Comparison of ENCODE assay signal across 8 cellular contexts in genomic region chr1:211698161-211699026, GRCh38. TPM values are rescaled to one million over a fixed set of nuclear protein-coding genes. Genes with fewer than 3 reads are reported as not detected.
A peak's percentile ranks its signal among the peaks of the same experiment; 100 is the strongest.
DNase-seq lines count a peak whose midpoint lies in the region; ATAC-seq and TF ChIP-seq lines count a peak whose summit lies in the region.

No MANE protein-coding gene starts in this region.

- POLR2A ChIA-PET in Panc1 (lab: Charles Lee), result no interaction called here

- H3K4me1 ChIP-seq in HUES48 (ENCODE audit: control insufficient read depth, insufficient read depth, low read length), result no peaks in the 10 kb centered on the region
- peaks cover 13% of the 10 kb centered on the region for H3K4me1 ChIP-seq in Panc1 (ENCODE audit: control insufficient read depth, insufficient read depth, low read length)
- H3K4me1 ChIP-seq in neuron (ENCODE audit: insufficient read depth, low read length), result no peaks in the 10 kb centered on the region
- peaks cover 0 to 10% (median 3%) of the 10 kb centered on the region in 5 donors for H3K4me1 ChIP-seq in subcutaneous abdominal adipose tissue (ENCODE audit: control insufficient read depth in 5 of 5, insufficient read depth in 5 of 5, low read length in 5 of 5)

- CTCF ChIA-PET in Panc1 (lab: Charles Lee), result interaction anchor here (0.6 to 1.5 kb wide), 13 partner anchors 10 to 758 kb away, joined by 3 to 8 read pairs (median 3); partner anchors contain the start of genes DTL and INTS7

- no peak overlapping the region for H3K4me3 Mint-ChIP-seq in activated T-helper 2 cell treated with anti-CD3 and anti-CD28 coated beads, Interferon-gamma antibody, Interleukin-2, Interleukin-4, amounts not matched to agents 10 μg/mL and 5 μg/mL and 100 μg/mL, durations not matched to agents 14 hours and 24 hours and 36 hours (ENCODE audit: low read depth)

- in situ Hi-C loops in Panc1 (cut with HindIII; ENCODE audit: low pct_unique_long_range_greater_than_20kb, low sequenced_read_pairs), result no loop called here

- peaks cover 7% of the 10 kb centered on the region for H3K27me3 ChIP-seq in HUES48 (ENCODE audit: control insufficient read depth, insufficient read depth, low read length)
- H3K27me3 ChIP-seq in Panc1 (ENCODE audit: control insufficient read depth, insufficient read depth, low read length), result no peaks in the 10 kb centered on the region
- H3K27me3 ChIP-seq in neuron (ENCODE audit: insufficient read depth, low read length), result peaks cover 17% of the 10 kb centered on the region
- H3K27me3 ChIP-seq in subcutaneous abdominal adipose tissue (ENCODE audit: control insufficient read depth in 5 of 5, insufficient read depth in 4 of 5, low read length in 5 of 5), result no peaks in the 10 kb centered on the region

- TF ChIP-seq CTCF in Panc1 (IDR thresholded peaks at IDR 0.05) (peak; percentile 99), fibroblast of villous mesenchyme (IDR thresholded peaks at IDR 0.05; ENCODE audit: insufficient read depth, low read depth, low read length) (peak; percentile 98)

- peaks cover 26% of the 10 kb centered on the region for H3K27me3 Mint-ChIP-seq in activated T-helper 2 cell treated with anti-CD3 and anti-CD28 coated beads, Interferon-gamma antibody, Interleukin-2, Interleukin-4, amounts not matched to agents 10 μg/mL and 5 μg/mL and 100 μg/mL, durations not matched to agents 14 hours and 24 hours and 36 hours (ENCODE audit: low read depth)

- H3K4me3 ChIP-seq in HUES48 (ENCODE audit: low read depth, low read length) (peak overlapping the region; percentile 67), Panc1 (ENCODE audit: low read depth in 2 of 2, low read length in 2 of 2) (peak overlapping the region in 1 of 2 experiments; percentile 37; a peak in 2 of 4 replicates), fibroblast of villous mesenchyme (ENCODE audit: low read depth, low read length) (peak overlapping the region; percentile 18), neuron (ENCODE audit: low read length) (peak overlapping the region; percentile 34), subcutaneous abdominal adipose tissue (ENCODE audit: low read depth in 1 of 5, low read length in 5 of 5) (peak overlapping the region; percentile 41 to 58 (median 53))

- no peaks in the 10 kb centered on the region for H3K36me3 Mint-ChIP-seq in activated T-helper 2 cell treated with anti-CD3 and anti-CD28 coated beads, Interferon-gamma antibody, Interleukin-2, Interleukin-4, amounts not matched to agents 10 μg/mL and 5 μg/mL and 100 μg/mL, durations not matched to agents 14 hours and 24 hours and 36 hours (ENCODE audit: low read depth)

- H3K36me3 ChIP-seq in HUES48 (ENCODE audit: control insufficient read depth, insufficient read depth, low read length) (no peaks in the 10 kb centered on the region), Panc1 (ENCODE audit: control insufficient read depth, insufficient read depth, low read length) (no peaks in the 10 kb centered on the region), neuron (ENCODE audit: insufficient read depth, low read length) (no peaks in the 10 kb centered on the region), subcutaneous abdominal adipose tissue (ENCODE audit: control insufficient read depth in 5 of 5, insufficient read depth in 5 of 5, low read length in 5 of 5) (no peaks in the 10 kb centered on the region)

- DNase-seq in COLO668 (lab: John Stamatoyannopoulos, UW; ENCODE audit: unreplicated experiment) (peak; percentile 89), Panc1 (ENCODE audit: low read depth, low spot score) (peak; percentile 12), fibroblast of villous mesenchyme (ENCODE audit: low read depth) (peak; percentile 56)
- peak; percentile 74 for DNase-seq in activated T-helper 2 cell treated with anti-CD3 and anti-CD28 coated beads, Interferon-gamma antibody, Interleukin-2, Interleukin-4, amounts not matched to agents 10 μg/mL and 5 μg/mL and 100 μg/mL, durations not matched to agents 14 hours and 24 hours and 36 hours (ENCODE audit: low spot score)

- H3K4me1 Mint-ChIP-seq in activated T-helper 2 cell treated with anti-CD3 and anti-CD28 coated beads, Interferon-gamma antibody, Interleukin-2, Interleukin-4, amounts not matched to agents 10 μg/mL and 5 μg/mL and 100 μg/mL, durations not matched to agents 14 hours and 24 hours and 36 hours (ENCODE audit: low read depth), result peaks cover 12% of the 10 kb centered on the region

- intact Hi-C loops in Panc1 (cut with micrococcal nuclease; ENCODE audit: unreplicated experiment), result loop anchor here (2.0 to 5.0 kb wide), 2 partner anchors 36 to 129 kb away; no protein-coding TSS in a partner anchor
- intact Hi-C loops in activated T-helper 2 cell treated with anti-CD3 and anti-CD28 coated beads, Interferon-gamma antibody, Interleukin-2, Interleukin-4, amounts not matched to agents 10 μg/mL and 5 μg/mL and 100 μg/mL, durations not matched to agents 14 hours and 24 hours and 36 hours (cut with micrococcal nuclease), result loop anchor here (1.0 to 5.0 kb wide), 4 partner anchors 18 to 337 kb away; partner anchors contain the start of genes DTL, INTS7 and LPGAT1

- H3K9me3 Mint-ChIP-seq in activated T-helper 2 cell treated with anti-CD3 and anti-CD28 coated beads, Interferon-gamma antibody, Interleukin-2, Interleukin-4, amounts not matched to agents 10 μg/mL and 5 μg/mL and 100 μg/mL, durations not matched to agents 14 hours and 24 hours and 36 hours, result peaks cover 5% of the 10 kb centered on the region

- peak; percentile 41 for ATAC-seq in GM21381 (IDR thresholded peaks at IDR 0.05; ENCODE audit: unreplicated experiment)
- peak; percentile 97 for ATAC-seq in Panc1

- H3K27ac Mint-ChIP-seq in activated T-helper 2 cell treated with anti-CD3 and anti-CD28 coated beads, Interferon-gamma antibody, Interleukin-2, Interleukin-4, amounts not matched to agents 10 μg/mL and 5 μg/mL and 100 μg/mL, durations not matched to agents 14 hours and 24 hours and 36 hours, result no peak overlapping the region

- H3K9me3 ChIP-seq in HUES48 (ENCODE audit: control insufficient read depth, insufficient read depth, low read length) (no peaks in the 10 kb centered on the region), Panc1 (ENCODE audit: control insufficient read depth, insufficient read depth, low read depth, low read length) (no peaks in the 10 kb centered on the region), neuron (ENCODE audit: low read length) (no peaks in the 10 kb centered on the region), subcutaneous abdominal adipose tissue (ENCODE audit: control insufficient read depth in 5 of 5, low read length in 5 of 5) (no peaks in the 10 kb centered on the region)

- BruUV-seq in Panc1 (replicated peaks; lab: Mats Ljungman, UMichigan), result no TSS peak

- no peak overlapping the region for H2AFZ ChIP-seq in neuron (ENCODE audit: low read depth, low read length)

- H3K9ac ChIP-seq in HUES48 (ENCODE audit: low read depth, low read length) (no peak overlapping the region), subcutaneous abdominal adipose tissue (ENCODE audit: low read length in 5 of 5) (peak overlapping the region in 2 of 5 donors; percentile 20 to 55)

- H3K27ac ChIP-seq in HUES48 (ENCODE audit: low read depth, low read length), result no peak overlapping the region
- H3K27ac ChIP-seq in Panc1 (ENCODE audit: low read length), result peak overlapping the region; percentile 73
- H3K27ac ChIP-seq in subcutaneous abdominal adipose tissue (ENCODE audit: low read depth, low read length), result no peak overlapping the region

RNA-seq across cellular contexts. Expression of gene NEK2, which starts 23.0 kb away (rescaled TPM):
- total RNA-seq in Panc1 (2021; ENCODE audit: unreplicated experiment) (34.4 TPM), fibroblast of villous mesenchyme (10.0 and 17.7 TPM in 2 replicates)
- polyA plus RNA-seq in Panc1 (2012; ENCODE audit: insufficient read length), result 11.0 TPM
- total RNA-seq in activated T-helper 2 cell treated with anti-CD3 and anti-CD28 coated beads, Interferon-gamma antibody, Interleukin-2, Interleukin-4, amounts not matched to agents 10 μg/mL and 5 μg/mL and 100 μg/mL, durations not matched to agents 14 hours and 24 hours and 36 hours, result 21.8 and 24.1 TPM in 2 replicates

Comparison
In these comparisons a context has a peak if more than half of its experiments do, and no peak if none do; other contexts are left out.
1. DNase-seq: peak in every context shown above with its lines; median percentile 89 in COLO668; 74 in activated T-helper 2 cell treated with anti-CD3 and anti-CD28 coated beads, Interferon-gamma antibody, Interleukin-2, Interleukin-4, amounts not matched to agents 10 μg/mL and 5 μg/mL and 100 μg/mL, durations not matched to agents 14 hours and 24 hours and 36 hours; 56 in fibroblast of villous mesenchyme; 12 in Panc1.